1 cellular context compared by ENCODE assay signal in the genomic region with DNA sequence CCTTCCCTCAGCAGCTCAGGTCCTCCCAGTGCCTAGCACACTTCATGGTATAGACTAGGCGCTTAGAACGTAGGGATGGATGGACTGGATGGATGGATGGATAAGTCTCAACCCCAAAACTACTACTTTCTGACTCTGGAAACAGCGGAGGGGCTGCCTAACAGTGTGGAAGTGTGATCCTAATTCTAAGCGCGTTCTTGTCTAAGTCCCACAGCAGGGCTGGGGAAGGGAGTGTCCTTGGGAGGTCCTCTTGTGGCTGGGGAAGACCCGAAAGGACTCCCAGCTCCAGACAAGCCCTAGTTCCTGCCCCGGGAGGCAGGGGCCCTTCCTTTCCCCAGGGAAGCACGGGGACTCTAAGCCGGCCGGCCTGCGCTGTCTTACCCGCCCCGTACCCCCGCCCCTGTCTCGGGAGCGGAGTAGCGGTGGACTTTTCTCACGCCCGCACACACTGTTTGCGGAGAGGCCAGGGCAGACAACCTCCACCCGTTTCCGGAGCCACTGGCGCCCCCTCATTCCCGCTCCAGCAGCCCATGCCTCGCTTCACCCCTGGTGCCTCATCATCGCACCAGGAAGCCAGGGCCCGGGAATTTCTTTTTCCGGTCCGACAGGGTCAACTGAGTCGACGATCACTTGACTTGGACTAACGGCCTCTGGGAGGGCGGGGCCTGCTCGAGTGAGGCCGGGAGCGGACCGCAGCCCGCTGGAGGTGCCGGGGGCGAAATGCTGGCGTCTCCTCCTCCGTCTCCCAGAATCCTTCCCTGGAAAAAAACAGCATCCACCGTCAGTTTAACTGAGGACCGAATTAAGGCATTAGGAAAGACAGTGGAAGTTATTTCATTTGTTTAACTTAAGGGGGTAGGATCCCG.
TF ChIP-seq lines count a peak whose summit lies in the region.

No MANE protein-coding gene starts in this region.

TF ChIP-seq in K562, 482 proteins besides CTCF, POLR2A, EP300 and RAD21 (continued from another document):
- TF ChIP-seq, protein P1, sequence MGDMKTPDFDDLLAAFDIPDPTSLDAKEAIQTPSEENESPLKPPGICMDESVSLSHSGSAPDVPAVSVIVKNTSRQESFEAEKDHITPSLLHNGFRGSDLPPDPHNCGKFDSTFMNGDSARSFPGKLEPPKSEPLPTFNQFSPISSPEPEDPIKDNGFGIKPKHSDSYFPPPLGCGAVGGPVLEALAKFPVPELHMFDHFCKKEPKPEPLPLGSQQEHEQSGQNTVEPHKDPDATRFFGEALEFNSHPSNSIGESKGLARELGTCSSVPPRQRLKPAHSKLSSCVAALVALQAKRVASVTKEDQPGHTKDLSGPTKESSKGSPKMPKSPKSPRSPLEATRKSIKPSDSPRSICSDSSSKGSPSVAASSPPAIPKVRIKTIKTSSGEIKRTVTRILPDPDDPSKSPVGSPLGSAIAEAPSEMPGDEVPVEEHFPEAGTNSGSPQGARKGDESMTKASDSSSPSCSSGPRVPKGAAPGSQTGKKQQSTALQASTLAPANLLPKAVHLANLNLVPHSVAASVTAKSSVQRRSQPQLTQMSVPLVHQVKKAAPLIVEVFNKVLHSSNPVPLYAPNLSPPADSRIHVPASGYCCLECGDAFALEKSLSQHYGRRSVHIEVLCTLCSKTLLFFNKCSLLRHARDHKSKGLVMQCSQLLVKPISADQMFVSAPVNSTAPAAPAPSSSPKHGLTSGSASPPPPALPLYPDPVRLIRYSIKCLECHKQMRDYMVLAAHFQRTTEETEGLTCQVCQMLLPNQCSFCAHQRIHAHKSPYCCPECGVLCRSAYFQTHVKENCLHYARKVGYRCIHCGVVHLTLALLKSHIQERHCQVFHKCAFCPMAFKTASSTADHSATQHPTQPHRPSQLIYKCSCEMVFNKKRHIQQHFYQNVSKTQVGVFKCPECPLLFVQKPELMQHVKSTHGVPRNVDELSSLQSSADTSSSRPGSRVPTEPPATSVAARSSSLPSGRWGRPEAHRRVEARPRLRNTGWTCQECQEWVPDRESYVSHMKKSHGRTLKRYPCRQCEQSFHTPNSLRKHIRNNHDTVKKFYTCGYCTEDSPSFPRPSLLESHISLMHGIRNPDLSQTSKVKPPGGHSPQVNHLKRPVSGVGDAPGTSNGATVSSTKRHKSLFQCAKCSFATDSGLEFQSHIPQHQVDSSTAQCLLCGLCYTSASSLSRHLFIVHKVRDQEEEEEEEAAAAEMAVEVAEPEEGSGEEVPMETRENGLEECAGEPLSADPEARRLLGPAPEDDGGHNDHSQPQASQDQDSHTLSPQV (IDR thresholded peaks at IDR 0.05): 0 out of 2 replicates have a peak, but pooled peaks have one; percentile 12
- peak; percentile 24; the same call in 1 of the 2 replicates for TF ChIP-seq POLR2AphosphoS5 (IDR thresholded peaks at IDR 0.05; ENCODE audit: control insufficient read depth, insufficient read depth, low read depth, low read length)
- TF ChIP-seq, protein P2, sequence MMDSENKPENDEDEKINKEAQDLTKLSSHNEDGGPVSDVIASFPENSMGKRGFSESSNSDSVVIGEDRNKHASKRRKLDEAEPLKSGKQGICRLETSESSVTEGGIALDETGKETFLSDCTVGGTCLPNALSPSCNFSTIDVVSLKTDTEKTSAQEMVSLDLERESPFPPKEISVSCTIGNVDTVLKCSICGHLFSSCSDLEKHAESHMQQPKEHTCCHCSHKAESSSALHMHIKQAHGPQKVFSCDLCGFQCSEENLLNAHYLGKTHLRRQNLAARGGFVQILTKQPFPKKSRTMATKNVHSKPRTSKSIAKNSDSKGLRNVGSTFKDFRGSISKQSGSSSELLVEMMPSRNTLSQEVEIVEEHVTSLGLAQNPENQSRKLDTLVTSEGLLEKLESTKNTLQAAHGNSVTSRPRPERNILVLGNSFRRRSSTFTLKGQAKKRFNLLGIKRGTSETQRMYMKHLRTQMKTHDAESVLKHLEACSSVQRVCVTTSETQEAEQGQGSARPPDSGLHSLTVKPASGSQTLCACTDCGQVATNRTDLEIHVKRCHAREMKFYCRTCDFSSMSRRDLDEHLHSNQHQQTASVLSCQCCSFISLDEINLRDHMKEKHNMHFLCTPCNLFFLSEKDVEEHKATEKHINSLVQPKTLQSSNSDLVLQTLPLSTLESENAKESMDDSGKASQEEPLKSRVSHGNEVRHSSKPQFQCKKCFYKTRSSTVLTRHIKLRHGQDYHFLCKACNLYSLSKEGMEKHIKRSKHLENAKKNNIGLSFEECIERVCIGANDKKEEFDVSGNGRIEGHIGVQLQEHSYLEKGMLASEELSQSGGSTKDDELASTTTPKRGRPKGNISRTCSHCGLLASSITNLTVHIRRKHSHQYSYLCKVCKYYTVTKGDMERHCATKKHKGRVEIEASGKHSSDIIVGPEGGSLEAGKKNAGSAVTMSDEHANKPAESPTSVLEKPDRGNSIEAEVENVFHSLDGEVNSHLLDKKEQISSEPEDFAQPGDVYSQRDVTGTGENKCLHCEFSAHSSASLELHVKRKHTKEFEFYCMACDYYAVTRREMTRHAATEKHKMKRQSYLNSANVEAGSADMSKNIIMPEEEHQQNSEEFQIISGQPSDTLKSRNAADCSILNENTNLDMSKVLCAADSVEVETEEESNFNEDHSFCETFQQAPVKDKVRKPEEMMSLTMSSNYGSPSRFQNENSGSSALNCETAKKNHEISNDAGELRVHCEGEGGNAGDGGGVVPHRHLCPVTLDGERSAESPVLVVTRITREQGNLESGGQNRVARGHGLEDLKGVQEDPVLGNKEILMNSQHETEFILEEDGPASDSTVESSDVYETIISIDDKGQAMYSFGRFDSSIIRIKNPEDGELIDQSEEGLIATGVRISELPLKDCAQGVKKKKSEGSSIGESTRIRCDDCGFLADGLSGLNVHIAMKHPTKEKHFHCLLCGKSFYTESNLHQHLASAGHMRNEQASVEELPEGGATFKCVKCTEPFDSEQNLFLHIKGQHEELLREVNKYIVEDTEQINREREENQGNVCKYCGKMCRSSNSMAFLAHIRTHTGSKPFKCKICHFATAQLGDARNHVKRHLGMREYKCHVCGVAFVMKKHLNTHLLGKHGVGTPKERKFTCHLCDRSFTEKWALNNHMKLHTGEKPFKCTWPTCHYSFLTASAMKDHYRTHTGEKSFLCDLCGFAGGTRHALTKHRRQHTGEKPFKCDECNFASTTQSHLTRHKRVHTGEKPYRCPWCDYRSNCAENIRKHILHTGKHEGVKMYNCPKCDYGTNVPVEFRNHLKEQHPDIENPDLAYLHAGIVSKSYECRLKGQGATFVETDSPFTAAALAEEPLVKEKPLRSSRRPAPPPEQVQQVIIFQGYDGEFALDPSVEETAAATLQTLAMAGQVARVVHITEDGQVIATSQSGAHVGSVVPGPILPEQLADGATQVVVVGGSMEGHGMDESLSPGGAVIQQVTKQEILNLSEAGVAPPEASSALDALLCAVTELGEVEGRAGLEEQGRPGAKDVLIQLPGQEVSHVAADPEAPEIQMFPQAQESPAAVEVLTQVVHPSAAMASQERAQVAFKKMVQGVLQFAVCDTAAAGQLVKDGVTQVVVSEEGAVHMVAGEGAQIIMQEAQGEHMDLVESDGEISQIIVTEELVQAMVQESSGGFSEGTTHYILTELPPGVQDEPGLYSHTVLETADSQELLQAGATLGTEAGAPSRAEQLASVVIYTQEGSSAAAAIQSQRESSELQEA (IDR thresholded peaks at IDR 0.05; ENCODE audit: low read depth): no peak
- no peak for TF ChIP-seq ZNF140 (CRISPR knock-in tag; IDR thresholded peaks at IDR 0.05)
